Comparison of ENCODE assay signal across 1 cellular context in the genomic region with DNA sequence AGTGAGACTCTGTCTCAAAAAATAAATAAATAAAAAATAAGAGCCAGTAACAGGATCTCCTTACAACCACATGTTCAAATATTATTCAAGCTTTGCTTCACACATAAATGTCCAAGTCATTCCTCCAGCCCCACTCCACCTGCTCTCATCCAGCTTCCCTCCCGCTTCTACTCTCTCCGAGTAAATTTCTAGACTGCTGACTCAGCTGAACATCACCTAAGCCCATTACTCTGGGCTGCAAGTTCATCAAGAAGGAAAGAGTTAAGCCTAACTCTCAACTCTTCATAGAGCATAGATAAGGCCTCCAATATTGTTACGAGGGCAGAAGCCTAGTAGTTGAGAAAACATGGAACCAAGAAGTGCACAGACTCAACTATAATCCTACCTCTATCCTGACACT.
TF ChIP-seq lines count a peak whose summit lies in the region.

No MANE protein-coding gene starts in this region.

TF ChIP-seq in GM23338, 12 proteins besides CTCF, POLR2A, EP300 and RAD21 (continued from another document):
- TF ChIP-seq ZNF114 (CRISPR knock-in tag; IDR thresholded peaks at IDR 0.05) (no peak), JUNB (IDR thresholded peaks at IDR 0.05; ENCODE audit: unreplicated experiment) (no peak), EZH2 (IDR thresholded peaks at IDR 0.05; ENCODE audit: low read depth, unreplicated experiment) (no peak)
TF ChIP-seq in GM23338: peak in this region for 0.
